In genomic region chrX:23864719-23865349, GRCh38 we compare ENCODE assay signal across 29 cellular contexts. TPM values are rescaled to one million over a fixed set of nuclear protein-coding genes. Genes with fewer than 3 reads are reported as not detected.
"Had no signal": no experiment of that assay in that cellular context is flagged by ENCODE, and none has a peak within 500 bp of the region (broad histone marks: within the 10 kb centered on the region; RNA-seq: fewer than 3 reads in every experiment).

No MANE protein-coding gene starts in this region.

- H3K36me3 ChIP-seq: gastrocnemius medialis, right lobe of liver, transverse colon had no signal

- H3K4me3 ChIP-seq: dorsolateral prefrontal cortex, esophagus muscularis mucosa, gastrocnemius medialis, lung, psoas muscle, right lobe of liver, spleen, testis, transverse colon had no signal

- FAIRE-seq: endometrium had no signal

- DNase-seq: cortex of kidney; dorsolateral prefrontal cortex; effector CD8-positive, alpha-beta T cell; gastrocnemius medialis; left colon; left ventricle myocardium superior; mesenchymal stem cell; naive B cell; occipital lobe; psoas muscle; retina; right lobe of liver; spleen; stimulated activated CD4-positive, alpha-beta T cell treated with anti-CD3 and anti-CD28 coated beads, Interleukin-15, amount 100 ng/mL, for 24 hours; stimulated activated CD4-positive, alpha-beta T cell treated with anti-CD3 and anti-CD28 coated beads, Interleukin-1b, Interleukin-23, amount 100 ng/mL, for 48 hours; stimulated activated CD4-positive, alpha-beta T cell treated with anti-CD3 and anti-CD28 coated beads, Interleukin-4, amount 100 ng/mL, for 24 hours; stimulated activated naive CD8-positive, alpha-beta T cell treated with anti-CD3 and anti-CD28 coated beads, Interleukin-15, amount 100 ng/mL, for 72 hours; testis; transverse colon had no signal

- H3K9me3 Mint-ChIP-seq: nephron; stimulated activated naive CD8-positive, alpha-beta T cell treated with anti-CD3 and anti-CD28 coated beads, Interleukin-15, amount 100 ng/mL, for 72 hours had no signal

- H3K9me3 ChIP-seq: esophagus muscularis mucosa, gastrocnemius medialis, psoas muscle, right lobe of liver, spleen, testis, transverse colon had no signal

- H3K27ac Mint-ChIP-seq: naive B cell; nephron; stimulated activated memory B cell treated with anti-CD40 and anti-IgM and Interleukin-4, amounts not matched to agents 10 μg/mL and 1 μg/mL and 100 μg/mL, for 72 hours had no signal

- H3K4me1 ChIP-seq: esophagus muscularis mucosa, gastrocnemius medialis, psoas muscle, right lobe of liver, spleen, testis, transverse colon had no signal

- ATAC-seq: gastrocnemius medialis; left colon; left ventricle myocardium superior; psoas muscle; right lobe of liver; stimulated activated memory B cell treated with anti-CD40 and anti-IgM and Interleukin-4, amounts not matched to agents 10 μg/mL and 1 μg/mL and 100 μg/mL, for 72 hours; stimulated activated naive CD8-positive, alpha-beta T cell treated with anti-CD3 and anti-CD28 coated beads, Interleukin-15, amount 100 ng/mL, for 72 hours had no signal

- H3K27me3 ChIP-seq: esophagus muscularis mucosa, gastrocnemius medialis, right lobe of liver, spleen, testis, transverse colon had no signal

- H3K27ac ChIP-seq: dorsolateral prefrontal cortex, epithelial cell of prostate, esophagus muscularis mucosa, gastrocnemius medialis, psoas muscle, right lobe of liver, spleen, testis, transverse colon had no signal

RNA-seq across cellular contexts. Expression of gene CXorf58, which starts 43.0 kb away (rescaled TPM):
- total RNA-seq: fibroblast of villous mesenchyme, kidney epithelial cell, left colon, left ventricle myocardium superior, occipital lobe, right lobe of liver, subcutaneous adipose tissue, ureter had no signal
